Comparison of ENCODE assay signal across 22 cellular contexts in genomic region chr4:73208376-73208775, GRCh38. TPM values are rescaled to one million over a fixed set of nuclear protein-coding genes. Genes with fewer than 3 reads are reported as not detected.
DNase-seq lines count a peak whose midpoint lies in the region; ATAC-seq and TF ChIP-seq lines count a peak whose summit lies in the region.
"Had no signal": no experiment of that assay in that cellular context is flagged by ENCODE, and none has a peak within 500 bp of the region (broad histone marks: within the 10 kb centered on the region; RNA-seq: fewer than 3 reads in every experiment).

No MANE protein-coding gene starts in this region.

- no peak overlapping the region for H3K27ac Mint-ChIP-seq in activated CD4-positive, alpha-beta T cell treated with anti-CD3 and anti-CD28 coated beads for 36 hours
- H3K27ac Mint-ChIP-seq: activated B cell treated with CpG ODN at 0.5 μM for 24 hours, mesothelial cell of epicardium had no signal

- peaks cover 48% of the 10 kb centered on the region for H3K36me3 Mint-ChIP-seq in activated CD4-positive, alpha-beta T cell treated with anti-CD3 and anti-CD28 coated beads for 36 hours (ENCODE audit: low read depth)

- ATAC-seq in HG02610 (IDR thresholded peaks at IDR 0.05; ENCODE audit: unreplicated experiment) = no peak
- ATAC-seq in activated CD4-positive, alpha-beta T cell treated with anti-CD3 and anti-CD28 coated beads for 36 hours = no peak
- ATAC-seq: Panc1, T-cell had no signal

- H3K4me1 Mint-ChIP-seq in activated CD4-positive, alpha-beta T cell treated with anti-CD3 and anti-CD28 coated beads for 36 hours = peaks cover 48% of the 10 kb centered on the region
- H3K4me1 Mint-ChIP-seq: mesothelial cell of epicardium had no signal

- peaks cover 9% of the 10 kb centered on the region for H3K9me3 Mint-ChIP-seq in activated CD4-positive, alpha-beta T cell treated with anti-CD3 and anti-CD28 coated beads for 36 hours (ENCODE audit: low read depth)

- DNase-seq in GM03348 (ENCODE audit: low spot score) = peak; percentile 40
- DNase-seq in MV-4-11 (lab: John Stamatoyannopoulos, UW) = peak; percentile 71
- peak; percentile 61 for DNase-seq in choroid plexus epithelial cell (ENCODE audit: low read depth)
- DNase-seq in non-pigmented ciliary epithelial cell (ENCODE audit: low read depth) = peak; percentile 27
- no peak for DNase-seq in AML-193 (lab: John Stamatoyannopoulos, UW)
- DNase-seq in activated CD4-positive, alpha-beta T cell treated with anti-CD3 and anti-CD28 coated beads for 36 hours = no peak
- DNase-seq in T1000 (lab: John Stamatoyannopoulos, UW) = no peak
- DNase-seq: activated B cell treated with CpG ODN at 0.5 μM for 24 hours; activated gamma-delta T cell treated with Interleukin-2 at 50 U/mL for 16 hours; C1 segment of cervical spinal cord; effector CD8-positive, alpha-beta T cell; glutamatergic neuron; Kasumi-1; NCI-H2081; NCI-H526; occipital lobe; stimulated activated CD4-positive, alpha-beta T cell treated with anti-CD3 and anti-CD28 coated beads, Interleukin-4, amount 100 ng/mL, for 4 hours; T-cell; thyroid gland had no signal

- POLR2A ChIA-PET in activated CD4-positive, alpha-beta T cell treated with anti-CD3 and anti-CD28 coated beads for 36 hours (lab: Charles Lee) = no interaction called here

- CTCF ChIA-PET in activated CD4-positive, alpha-beta T cell treated with anti-CD3 and anti-CD28 coated beads for 36 hours (lab: Charles Lee) = interaction anchor here (1.0 to 1.3 kb wide), 2 partner anchors 9 to 11 kb away, joined by 3 to 4 read pairs; no protein-coding TSS in a partner anchor

- no peaks in the 10 kb centered on the region for H3K27me3 Mint-ChIP-seq in activated CD4-positive, alpha-beta T cell treated with anti-CD3 and anti-CD28 coated beads for 36 hours
- H3K27me3 Mint-ChIP-seq: activated B cell treated with CpG ODN at 0.5 μM for 24 hours, T-cell had no signal

- no peak overlapping the region for H3K4me3 Mint-ChIP-seq in activated CD4-positive, alpha-beta T cell treated with anti-CD3 and anti-CD28 coated beads for 36 hours
- H3K4me3 Mint-ChIP-seq: activated B cell treated with CpG ODN at 0.5 μM for 24 hours, mesothelial cell of epicardium, T-cell had no signal

- TF ChIP-seq CTCF in choroid plexus epithelial cell (conservative IDR thresholded peaks at IDR 0.05; ENCODE audit: low read depth, low read length) = no peak

- H3K4me3 ChIP-seq in choroid plexus epithelial cell (ENCODE audit: low read depth, low read length) = no peak overlapping the region
- H3K4me3 ChIP-seq: thyroid gland had no signal

- intact Hi-C loops in activated CD4-positive, alpha-beta T cell treated with anti-CD3 and anti-CD28 coated beads for 36 hours (cut with DNase I, micrococcal nuclease) = no loop called here

RNA-seq across cellular contexts. Expression of gene ANKRD17, which starts 50.2 kb away (rescaled TPM):
- total RNA-seq in activated CD4-positive, alpha-beta T cell treated with anti-CD3 and anti-CD28 coated beads for 36 hours = 10 to 100 TPM; 58.4 to 63.7 TPM

Comparison
In these comparisons a context has a peak if more than half of its experiments do, and no peak if none do; other contexts are left out.
1. DNase-seq: peak in GM03348 (single experiment), MV-4-11 (single experiment), choroid plexus epithelial cell (single experiment) and non-pigmented ciliary epithelial cell (single experiment); none in AML-193 (0 of 2), activated CD4-positive, alpha-beta T cell treated with anti-CD3 and anti-CD28 coated beads for 36 hours (single experiment) and T1000 (single experiment).